1 cellular context compared by ENCODE assay signal in the genomic region with DNA sequence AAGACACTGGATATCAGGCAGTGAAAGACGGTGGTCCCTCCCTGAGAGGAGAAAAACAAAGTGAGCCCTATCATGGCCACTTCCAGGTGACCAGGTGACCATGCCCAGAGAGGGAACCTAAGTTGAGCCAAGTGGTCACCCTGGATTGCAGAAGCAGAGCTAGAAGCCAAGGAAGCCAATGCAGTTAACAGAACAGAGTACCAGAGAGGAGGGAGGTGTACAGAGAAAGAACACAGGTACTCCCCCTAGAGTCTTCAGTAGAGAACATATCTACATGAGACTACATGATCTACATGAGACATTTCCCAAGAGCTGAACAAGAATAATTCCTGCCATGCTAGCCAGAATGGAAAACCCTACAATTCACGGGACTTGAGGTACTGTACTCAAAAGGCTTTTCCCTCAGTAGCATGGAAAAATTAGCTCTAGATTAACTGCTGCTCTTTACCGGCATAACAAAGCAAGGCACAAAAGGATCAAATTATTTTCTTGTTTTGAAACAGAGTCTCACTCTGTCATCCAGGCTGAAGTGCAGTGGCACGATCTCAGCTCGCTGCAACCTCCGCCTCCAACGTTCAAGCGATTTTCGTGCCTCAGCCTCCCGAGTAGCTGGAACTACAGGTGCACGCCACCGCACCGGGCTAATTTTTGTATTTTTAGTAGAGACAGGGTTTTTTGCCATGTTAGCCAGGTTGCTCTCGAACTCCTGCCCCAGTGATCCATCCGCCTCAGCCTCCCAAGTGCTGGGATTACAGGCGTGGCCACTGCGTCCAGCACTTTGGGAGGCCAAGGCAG.
TF ChIP-seq lines count a peak whose summit lies in the region.

No MANE protein-coding gene starts in this region.

TF ChIP-seq in GM23338, 12 proteins besides CTCF, POLR2A, EP300 and RAD21 (continued from another document):
- TF ChIP-seq ZNF462 (CRISPR knock-in tag; IDR thresholded peaks at IDR 0.05) = no peak
- TF ChIP-seq JUNB (IDR thresholded peaks at IDR 0.05; ENCODE audit: unreplicated experiment) = no peak
- TF ChIP-seq, protein P1, sequence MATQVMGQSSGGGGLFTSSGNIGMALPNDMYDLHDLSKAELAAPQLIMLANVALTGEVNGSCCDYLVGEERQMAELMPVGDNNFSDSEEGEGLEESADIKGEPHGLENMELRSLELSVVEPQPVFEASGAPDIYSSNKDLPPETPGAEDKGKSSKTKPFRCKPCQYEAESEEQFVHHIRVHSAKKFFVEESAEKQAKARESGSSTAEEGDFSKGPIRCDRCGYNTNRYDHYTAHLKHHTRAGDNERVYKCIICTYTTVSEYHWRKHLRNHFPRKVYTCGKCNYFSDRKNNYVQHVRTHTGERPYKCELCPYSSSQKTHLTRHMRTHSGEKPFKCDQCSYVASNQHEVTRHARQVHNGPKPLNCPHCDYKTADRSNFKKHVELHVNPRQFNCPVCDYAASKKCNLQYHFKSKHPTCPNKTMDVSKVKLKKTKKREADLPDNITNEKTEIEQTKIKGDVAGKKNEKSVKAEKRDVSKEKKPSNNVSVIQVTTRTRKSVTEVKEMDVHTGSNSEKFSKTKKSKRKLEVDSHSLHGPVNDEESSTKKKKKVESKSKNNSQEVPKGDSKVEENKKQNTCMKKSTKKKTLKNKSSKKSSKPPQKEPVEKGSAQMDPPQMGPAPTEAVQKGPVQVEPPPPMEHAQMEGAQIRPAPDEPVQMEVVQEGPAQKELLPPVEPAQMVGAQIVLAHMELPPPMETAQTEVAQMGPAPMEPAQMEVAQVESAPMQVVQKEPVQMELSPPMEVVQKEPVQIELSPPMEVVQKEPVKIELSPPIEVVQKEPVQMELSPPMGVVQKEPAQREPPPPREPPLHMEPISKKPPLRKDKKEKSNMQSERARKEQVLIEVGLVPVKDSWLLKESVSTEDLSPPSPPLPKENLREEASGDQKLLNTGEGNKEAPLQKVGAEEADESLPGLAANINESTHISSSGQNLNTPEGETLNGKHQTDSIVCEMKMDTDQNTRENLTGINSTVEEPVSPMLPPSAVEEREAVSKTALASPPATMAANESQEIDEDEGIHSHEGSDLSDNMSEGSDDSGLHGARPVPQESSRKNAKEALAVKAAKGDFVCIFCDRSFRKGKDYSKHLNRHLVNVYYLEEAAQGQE (IDR thresholded peaks at IDR 0.05; ENCODE audit: unreplicated experiment) = no peak
- TF ChIP-seq ZNF114 (CRISPR knock-in tag; IDR thresholded peaks at IDR 0.05) = no peak
- no peak for TF ChIP-seq STAT1 (IDR thresholded peaks at IDR 0.05; ENCODE audit: unreplicated experiment)
TF ChIP-seq in GM23338: peak in this region for 0.
